In genomic region chr20:38893485-38894090, GRCh38 we compare ENCODE assay signal across 8 cellular contexts.
DNase-seq lines count a peak whose midpoint lies in the region; TF ChIP-seq lines count a peak whose summit lies in the region.

No MANE protein-coding gene starts in this region.

- no peak overlapping the region for H3K27ac ChIP-seq in brain microvascular endothelial cell

- peaks cover 6% of the 10 kb centered on the region for H3K27me3 ChIP-seq in brain microvascular endothelial cell (replicated peaks)

- TF ChIP-seq CTCF in HFF-Myc (IDR thresholded peaks at IDR 0.05; ENCODE audit: low read depth, low read length, missing control alignments), result peak; percentile 89
- peak; percentile 86 for TF ChIP-seq CTCF in WI38 (IDR thresholded peaks at IDR 0.05; ENCODE audit: low read depth, low read length)
- peak; percentile 94 for TF ChIP-seq CTCF in brain microvascular endothelial cell (IDR thresholded peaks at IDR 0.05; ENCODE audit: low read depth, low read length, missing control alignments)

- DNase-seq in ELR (ENCODE audit: low read depth), result peak; percentile 67
- peak; percentile 11 for DNase-seq in HFF-Myc (ENCODE audit: extremely low read depth, low read depth)
- peak; percentile 17 for DNase-seq in NCI-H2081 treated with DMSO at 0.1 percent for 48 hours (lab: John Stamatoyannopoulos, UW)
- peak; percentile 37 for DNase-seq in brain microvascular endothelial cell
- peak; percentile 83 for DNase-seq in inferior parietal cortex (ENCODE audit: extremely low spot score)
- peak; percentile 68 for DNase-seq in stimulated activated CD4-positive, alpha-beta T cell treated with anti-CD3 and anti-CD28 coated beads, Interleukin-2, amount 100 ng/mL, for 4 hours (ENCODE audit: low read depth)
- no peak for DNase-seq in cortex of kidney (lab: John Stamatoyannopoulos, UW)

- H3K36me3 ChIP-seq in brain microvascular endothelial cell (replicated peaks), result no peaks in the 10 kb centered on the region

- in situ Hi-C loops in brain microvascular endothelial cell (cut with HindIII; ENCODE audit: low pct_ligation_motif_present, low sequenced_read_pairs), result no loop called here

- H3K4me3 ChIP-seq in HFF-Myc (replicated peaks; ENCODE audit: low read depth, low read length), result no peak overlapping the region
- no peak overlapping the region for H3K4me3 ChIP-seq in WI38 (ENCODE audit: low read depth, low read length)
- no peak overlapping the region for H3K4me3 ChIP-seq in brain microvascular endothelial cell (ENCODE audit: low read depth, low read length)
